ENCODE assay signal across 2 cellular contexts in genomic region chr6:16868968-16869367, GRCh38.
A peak's percentile ranks its signal among the peaks of the same experiment; 100 is the strongest.
TF ChIP-seq lines count a peak whose summit lies in the region.

No MANE protein-coding gene starts in this region.

TF ChIP-seq in IMR-90, 13 proteins besides CTCF, POLR2A, EP300 and RAD21 (continued from another document):
- TF ChIP-seq MAZ (IDR thresholded peaks at IDR 0.05; ENCODE audit: borderline replicate concordance, low read depth, low read length) (no peak), MAFK (IDR thresholded peaks at IDR 0.05; ENCODE audit: low read depth, low read length) (no peak)

TF ChIP-seq in SK-N-SH, 30 proteins besides CTCF, POLR2A, EP300 and RAD21 (continued from another document):
- TF ChIP-seq CHD2 (IDR thresholded peaks at IDR 0.05; ENCODE audit: low read length, partially characterized antibody) = no peak
- no peak for TF ChIP-seq YY1 (IDR thresholded peaks at IDR 0.05; ENCODE audit: low read depth)
- no peak for TF ChIP-seq FOXJ3 (CRISPR knock-in tag; IDR thresholded peaks at IDR 0.05)
- 0 out of 2 replicates have a peak, but pooled peaks have one; percentile 27 for TF ChIP-seq FOSL2 (IDR thresholded peaks at IDR 0.05; ENCODE audit: borderline replicate concordance, low read depth)
- no peak for TF ChIP-seq NRF1 (IDR thresholded peaks at IDR 0.05; ENCODE audit: low read depth, low read length)
